ENCODE assay signal across 1 cellular context in genomic region chr17:79779661-79780365, GRCh38.
TF ChIP-seq lines count a peak whose summit lies in the region.

No MANE protein-coding gene starts in this region.

TF ChIP-seq in A549, 52 proteins besides CTCF, POLR2A, EP300 and RAD21 (continued from another document):
- TF ChIP-seq, protein P1, sequence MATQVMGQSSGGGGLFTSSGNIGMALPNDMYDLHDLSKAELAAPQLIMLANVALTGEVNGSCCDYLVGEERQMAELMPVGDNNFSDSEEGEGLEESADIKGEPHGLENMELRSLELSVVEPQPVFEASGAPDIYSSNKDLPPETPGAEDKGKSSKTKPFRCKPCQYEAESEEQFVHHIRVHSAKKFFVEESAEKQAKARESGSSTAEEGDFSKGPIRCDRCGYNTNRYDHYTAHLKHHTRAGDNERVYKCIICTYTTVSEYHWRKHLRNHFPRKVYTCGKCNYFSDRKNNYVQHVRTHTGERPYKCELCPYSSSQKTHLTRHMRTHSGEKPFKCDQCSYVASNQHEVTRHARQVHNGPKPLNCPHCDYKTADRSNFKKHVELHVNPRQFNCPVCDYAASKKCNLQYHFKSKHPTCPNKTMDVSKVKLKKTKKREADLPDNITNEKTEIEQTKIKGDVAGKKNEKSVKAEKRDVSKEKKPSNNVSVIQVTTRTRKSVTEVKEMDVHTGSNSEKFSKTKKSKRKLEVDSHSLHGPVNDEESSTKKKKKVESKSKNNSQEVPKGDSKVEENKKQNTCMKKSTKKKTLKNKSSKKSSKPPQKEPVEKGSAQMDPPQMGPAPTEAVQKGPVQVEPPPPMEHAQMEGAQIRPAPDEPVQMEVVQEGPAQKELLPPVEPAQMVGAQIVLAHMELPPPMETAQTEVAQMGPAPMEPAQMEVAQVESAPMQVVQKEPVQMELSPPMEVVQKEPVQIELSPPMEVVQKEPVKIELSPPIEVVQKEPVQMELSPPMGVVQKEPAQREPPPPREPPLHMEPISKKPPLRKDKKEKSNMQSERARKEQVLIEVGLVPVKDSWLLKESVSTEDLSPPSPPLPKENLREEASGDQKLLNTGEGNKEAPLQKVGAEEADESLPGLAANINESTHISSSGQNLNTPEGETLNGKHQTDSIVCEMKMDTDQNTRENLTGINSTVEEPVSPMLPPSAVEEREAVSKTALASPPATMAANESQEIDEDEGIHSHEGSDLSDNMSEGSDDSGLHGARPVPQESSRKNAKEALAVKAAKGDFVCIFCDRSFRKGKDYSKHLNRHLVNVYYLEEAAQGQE (IDR thresholded peaks at IDR 0.05): no peak
